Comparison of ENCODE assay signal across 13 cellular contexts in genomic region chr1:167276969-167277368, GRCh38. TPM values are rescaled to one million over a fixed set of nuclear protein-coding genes. Genes with fewer than 3 reads are reported as not detected.
A peak's percentile ranks its signal among the peaks of the same experiment; 100 is the strongest.
DNase-seq lines count a peak whose midpoint lies in the region; ATAC-seq and TF ChIP-seq lines count a peak whose summit lies in the region.
"Had no signal": no experiment of that assay in that cellular context is flagged by ENCODE, and none has a peak within 500 bp of the region (broad histone marks: within the 10 kb centered on the region; RNA-seq: fewer than 3 reads in every experiment).

No MANE protein-coding gene starts in this region.

- H3K36me3 ChIP-seq in heart left ventricle (no peaks in the 10 kb centered on the region), psoas muscle (ENCODE audit: insufficient read depth in 1 of 2, low read depth in 1 of 2) (no peaks in the 10 kb centered on the region)
- H3K36me3 ChIP-seq: left ventricle myocardium inferior, pancreas, uterus had no signal

- H3K4me1 ChIP-seq in heart left ventricle (peaks cover 0 to 29% (median 13%) of the 10 kb centered on the region in 12 donors), psoas muscle (peaks cover 50% of the 10 kb centered on the region)
- H3K4me1 ChIP-seq: pancreas, uterus had no signal

- TF ChIP-seq POLR2A in heart left ventricle (IDR thresholded peaks at IDR 0.05): no peak

- TF ChIP-seq CTCF in heart left ventricle (IDR thresholded peaks at IDR 0.05) (no peak), psoas muscle (IDR thresholded peaks at IDR 0.05) (no peak)

- 93 to 96% (median 95%) methylated on average over 3 of the region's 3 CpGs for WGBS in heart left ventricle, 4 donors
- 92 to 94% (median 94%) methylated on average over 3 of the region's 3 CpGs for WGBS in psoas muscle, 3 donors

- ATAC-seq in HG02678 (IDR thresholded peaks at IDR 0.05; ENCODE audit: unreplicated experiment) (peak; percentile 91), HG03558 (IDR thresholded peaks at IDR 0.05; ENCODE audit: extremely low read depth, unreplicated experiment) (peak; percentile 79), heart left ventricle (no peak), psoas muscle (no peak)
- ATAC-seq: pancreas had no signal

- H3K27ac ChIP-seq in heart left ventricle (no peak overlapping the region), psoas muscle (no peak overlapping the region)
- H3K27ac ChIP-seq: left ventricle myocardium inferior, pancreas, uterus had no signal

- H3K27me3 ChIP-seq in heart left ventricle (no peaks in the 10 kb centered on the region), psoas muscle (ENCODE audit: insufficient read depth in 3 of 3, low read length in 2 of 3) (no peaks in the 10 kb centered on the region)
- H3K27me3 ChIP-seq: pancreas, uterus had no signal

- DNase-seq in GM19240 (ENCODE audit: insufficient read length, low spot score): peak; percentile 16
- DNase-seq in epidermal melanocyte (ENCODE audit: insufficient read length, low spot score): no peak
- DNase-seq in heart left ventricle: no peak
- DNase-seq in psoas muscle: no peak
- DNase-seq in KG1 (lab: John Stamatoyannopoulos, UW): no peak
- DNase-seq: activated T-cell treated with anti-CD3 and anti-CD28 coated beads, Interleukin-2, amount 50 U/mL, for 72 hours; left ventricle myocardium inferior; NCI-H1105; pancreas; uterus had no signal

- intact Hi-C loops in heart left ventricle (cut with DNase I) (loop anchor here in 3 of 10 donors (10.0 kb wide), 4 partner anchors 52 to 258 kb away; partner anchors contain the start of gene POU2F1 (in 1 of the 3)), psoas muscle (cut with DNase I) (no loop called here)

- H3K9me3 ChIP-seq in heart left ventricle: no peaks in the 10 kb centered on the region
- no peaks in the 10 kb centered on the region for H3K9me3 ChIP-seq in psoas muscle
- H3K9me3 ChIP-seq: left ventricle myocardium inferior, pancreas, uterus had no signal

- H3K4me3 ChIP-seq in GM08714 (ENCODE audit: low read length) (peak overlapping the region; percentile 6; the same call in 1 of the 2 replicates), heart left ventricle (no peak overlapping the region), psoas muscle (no peak overlapping the region)
- H3K4me3 ChIP-seq: left ventricle myocardium inferior, pancreas, uterus had no signal

RNA-seq across cellular contexts. Expression of gene POU2F1, which starts 56.3 kb away (rescaled TPM):
- total RNA-seq in heart left ventricle (10 to 100 TPM in 3 of 9 donors, 1 to 10 TPM in 6; 6.6 to 13.4 (median 9.7) TPM), psoas muscle (1 to 10 TPM; 6.3 to 9.0 (median 6.6) TPM)
- polyA plus RNA-seq in heart left ventricle (1 to 10 TPM; 2.4 to 3.6 TPM), psoas muscle (1 to 10 TPM in 2 of 3 donors, under 1 TPM in 1; 0.83 to 3.5 (median 1.3) TPM)

Comparison
In these comparisons a context has a peak if more than half of its experiments do, and no peak if none do; other contexts are left out.
1. ATAC-seq: peak in HG02678 (single experiment) and HG03558 (single experiment); none in heart left ventricle (0 of 4) and psoas muscle (0 of 4).